ENCODE assay signal across 33 cellular contexts in the genomic region with DNA sequence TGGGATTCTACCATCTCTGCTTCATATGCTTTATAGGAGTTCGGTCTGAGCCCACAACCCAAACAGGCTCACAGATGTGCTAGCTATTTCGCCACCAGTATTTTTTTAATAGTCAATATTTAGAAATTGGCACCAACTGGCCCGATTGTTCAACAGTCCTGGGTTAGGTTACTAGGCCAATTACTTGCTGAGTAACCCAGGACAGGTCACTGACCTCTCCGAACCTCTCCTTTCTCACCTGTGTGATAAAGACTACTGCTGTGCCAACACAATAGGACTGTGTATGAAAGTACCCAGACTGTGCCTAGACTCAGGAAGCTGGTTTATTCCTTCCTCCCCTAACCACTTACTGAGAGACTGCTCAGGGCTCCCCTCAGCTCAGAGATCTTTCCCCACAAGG. TPM values are rescaled to one million over a fixed set of nuclear protein-coding genes. Genes with fewer than 3 reads are reported as not detected.
"Had no signal": no experiment of that assay in that cellular context is flagged by ENCODE, and none has a peak within 500 bp of the region (broad histone marks: within the 10 kb centered on the region; RNA-seq: fewer than 3 reads in every experiment).

No MANE protein-coding gene starts in this region.

- DNase-seq: activated B cell treated with CpG ODN at 0.5 μM for 24 hours; activated CD4-positive, alpha-beta T cell treated with anti-CD3 and anti-CD28 coated beads for 48 hours; activated CD4-positive, alpha-beta T cell treated with anti-CD3 and anti-CD28 coated beads, Interleukin-2, amount 50 U/mL, for 1 hour; activated CD4-positive, alpha-beta T cell treated with anti-CD3 and anti-CD28 coated beads, Interleukin-2, amount 50 U/mL, for 48 hours; activated CD8-positive, alpha-beta memory T cell treated with anti-CD3 and anti-CD28 coated beads for 24 hours; activated CD8-positive, alpha-beta T cell treated with anti-CD3 and anti-CD28 coated beads for 36 hours; activated effector memory CD4-positive, alpha-beta T cell treated with anti-CD3 and anti-CD28 coated beads, Interleukin-2, amount 50 U/mL, for 16 hours; activated naive CD4-positive, alpha-beta T cell treated with anti-CD3 and anti-CD28 coated beads for 36 hours; activated naive CD8-positive, alpha-beta T cell treated with anti-CD3 and anti-CD28 coated beads, Interleukin-2, amount 10 ng/mL, durations not matched to agents 7 days and 5 days; activated T-cell treated with anti-CD3 and anti-CD28 coated beads, Interleukin-2, amount 50 U/mL, for 4 hours; amniotic stem cell; anterior cingulate cortex; brain microvascular endothelial cell; dorsolateral prefrontal cortex; effector memory CD4-positive, alpha-beta T cell; endodermal cell; foreskin keratinocyte; gastrocnemius medialis; glutamatergic neuron; heart left ventricle; T-cell; T-helper 9 cell; WERI-Rb-1 had no signal

- H3K27me3 Mint-ChIP-seq: activated naive CD4-positive, alpha-beta T cell treated with anti-CD3 and anti-CD28 coated beads, Interleukin-2, amount 50 U/mL, for 24 hours; activated naive CD8-positive, alpha-beta T cell treated with anti-CD3 and anti-CD28 coated beads, Interleukin-2, amount 10 ng/mL, durations not matched to agents 7 days and 5 days had no signal

- H3K36me3 Mint-ChIP-seq: activated naive CD8-positive, alpha-beta T cell treated with anti-CD3 and anti-CD28 coated beads, Interleukin-2, amount 10 ng/mL, durations not matched to agents 7 days and 5 days; T-cell had no signal

- H3K4me3 ChIP-seq: coronary artery, dorsolateral prefrontal cortex, gastrocnemius medialis, heart left ventricle had no signal

- H3K4me3 Mint-ChIP-seq: activated B cell treated with CpG ODN at 0.5 μM for 24 hours; activated CD8-positive, alpha-beta T cell treated with anti-CD3 and anti-CD28 coated beads for 36 hours; activated naive CD4-positive, alpha-beta T cell treated with anti-CD3 and anti-CD28 coated beads for 36 hours; activated naive CD4-positive, alpha-beta T cell treated with anti-CD3 and anti-CD28 coated beads, Interleukin-2, amount 50 U/mL, for 24 hours; activated naive CD8-positive, alpha-beta T cell treated with anti-CD3 and anti-CD28 coated beads, Interleukin-2, amount 10 ng/mL, durations not matched to agents 7 days and 5 days; activated T-cell treated with anti-CD3 and anti-CD28 coated beads, Interleukin-2, amount 50 U/mL, for 4 hours; central memory CD8-positive, alpha-beta T cell; dendritic cell treated with granulocyte-macrophage colony-stimulating factor and Interleukin-4, amounts not matched to agents 40 ng/mL and 50 ng/mL, for 4 days; endodermal cell; T-cell; T-helper 1 cell treated with Interleukin-12 subunit alpha and Interleukin-12 subunit beta and Interleukin-4 antibody, amounts not matched to agents 30 μg/mL and 1 μg/mL, for 36 hours had no signal

- H3K9me3 Mint-ChIP-seq: activated CD8-positive, alpha-beta T cell treated with anti-CD3 and anti-CD28 coated beads for 36 hours had no signal

- ATAC-seq: activated CD4-positive, CD25-positive, alpha-beta regulatory T cell treated with anti-CD3 and anti-CD28 coated beads, Interleukin-2, amount 50 U/mL, for 24 hours; activated CD8-positive, alpha-beta T cell treated with anti-CD3 and anti-CD28 coated beads for 36 hours; activated T-cell treated with anti-CD3 and anti-CD28 coated beads, Interleukin-2, amount 50 U/mL, for 4 hours; foreskin keratinocyte; gastrocnemius medialis; T-cell had no signal

- H3K4me1 Mint-ChIP-seq: activated B cell treated with CpG ODN at 0.5 μM for 24 hours; activated naive CD4-positive, alpha-beta T cell treated with anti-CD3 and anti-CD28 coated beads, Interleukin-2, amount 50 U/mL, for 24 hours; activated naive CD8-positive, alpha-beta T cell treated with anti-CD3 and anti-CD28 coated beads, Interleukin-2, amount 10 ng/mL, durations not matched to agents 7 days and 5 days; central memory CD8-positive, alpha-beta T cell; T-cell had no signal

- H3K27ac Mint-ChIP-seq: activated B cell treated with CpG ODN at 0.5 μM for 24 hours; activated CD8-positive, alpha-beta T cell treated with anti-CD3 and anti-CD28 coated beads for 36 hours; activated naive CD4-positive, alpha-beta T cell treated with anti-CD3 and anti-CD28 coated beads for 36 hours; activated naive CD4-positive, alpha-beta T cell treated with anti-CD3 and anti-CD28 coated beads, Interleukin-2, amount 50 U/mL, for 24 hours; activated naive CD8-positive, alpha-beta T cell treated with anti-CD3 and anti-CD28 coated beads, Interleukin-2, amount 10 ng/mL, durations not matched to agents 7 days and 5 days; activated T-helper 2 cell treated with anti-CD3 and anti-CD28 coated beads, Interferon-gamma antibody, Interleukin-2, Interleukin-4, amounts not matched to agents 10 μg/mL and 5 μg/mL and 100 μg/mL, durations not matched to agents 14 hours and 24 hours and 36 hours; dendritic cell treated with granulocyte-macrophage colony-stimulating factor and Interleukin-4, amounts not matched to agents 40 ng/mL and 50 ng/mL, for 4 days; endodermal cell; T-cell; T-helper 1 cell treated with Interleukin-12 subunit alpha and Interleukin-12 subunit beta and Interleukin-4 antibody, amounts not matched to agents 30 μg/mL and 1 μg/mL, for 36 hours had no signal

- H3K4me1 ChIP-seq: gastrocnemius medialis, heart left ventricle had no signal

- H3K27ac ChIP-seq: brain microvascular endothelial cell, coronary artery, dorsolateral prefrontal cortex, foreskin keratinocyte, gastrocnemius medialis, heart left ventricle, WERI-Rb-1 had no signal

- H3K27me3 ChIP-seq: brain microvascular endothelial cell, dorsolateral prefrontal cortex, foreskin keratinocyte, gastrocnemius medialis, heart left ventricle had no signal

- H3K9me3 ChIP-seq: gastrocnemius medialis had no signal

- H3K36me3 ChIP-seq: brain microvascular endothelial cell, gastrocnemius medialis, heart left ventricle, WERI-Rb-1 had no signal

RNA-seq across cellular contexts. Expression of a gene that starts 8.3 kb away (rescaled TPM):
- total RNA-seq: activated B cell treated with CpG ODN at 0.5 μM for 24 hours; activated CD8-positive, alpha-beta T cell treated with anti-CD3 and anti-CD28 coated beads for 36 hours; activated naive CD8-positive, alpha-beta T cell treated with anti-CD3 and anti-CD28 coated beads, Interleukin-2, amount 10 ng/mL, durations not matched to agents 7 days and 5 days; activated T-cell treated with anti-CD3 and anti-CD28 coated beads, Interleukin-2, amount 50 U/mL, for 4 hours; activated T-helper 2 cell treated with anti-CD3 and anti-CD28 coated beads, Interferon-gamma antibody, Interleukin-2, Interleukin-4, amounts not matched to agents 10 μg/mL and 5 μg/mL and 100 μg/mL, durations not matched to agents 14 hours and 24 hours and 36 hours; T-helper 2 cell treated with Interferon-gamma antibody and Interleukin-4, amounts not matched to agents 100 ng/mL and 5 ng/mL, for 36 hours had no signal

RNA-seq across cellular contexts. Expression of a gene that starts 43.1 kb away (rescaled TPM):
- total RNA-seq: activated B cell treated with CpG ODN at 0.5 μM for 24 hours; activated CD8-positive, alpha-beta T cell treated with anti-CD3 and anti-CD28 coated beads for 36 hours; activated naive CD4-positive, alpha-beta T cell treated with anti-CD3 and anti-CD28 coated beads for 36 hours; activated naive CD8-positive, alpha-beta T cell treated with anti-CD3 and anti-CD28 coated beads, Interleukin-2, amount 10 ng/mL, durations not matched to agents 7 days and 5 days; activated T-cell treated with anti-CD3 and anti-CD28 coated beads, Interleukin-2, amount 50 U/mL, for 4 hours; activated T-helper 2 cell treated with anti-CD3 and anti-CD28 coated beads, Interferon-gamma antibody, Interleukin-2, Interleukin-4, amounts not matched to agents 10 μg/mL and 5 μg/mL and 100 μg/mL, durations not matched to agents 14 hours and 24 hours and 36 hours; cardiac septum; cerebellum; gastrocnemius medialis; T-cell; T-helper 2 cell treated with Interferon-gamma antibody and Interleukin-4, amounts not matched to agents 100 ng/mL and 5 ng/mL, for 36 hours had no signal
